ENCODE assay signal across 8 cellular contexts in the genomic region with DNA sequence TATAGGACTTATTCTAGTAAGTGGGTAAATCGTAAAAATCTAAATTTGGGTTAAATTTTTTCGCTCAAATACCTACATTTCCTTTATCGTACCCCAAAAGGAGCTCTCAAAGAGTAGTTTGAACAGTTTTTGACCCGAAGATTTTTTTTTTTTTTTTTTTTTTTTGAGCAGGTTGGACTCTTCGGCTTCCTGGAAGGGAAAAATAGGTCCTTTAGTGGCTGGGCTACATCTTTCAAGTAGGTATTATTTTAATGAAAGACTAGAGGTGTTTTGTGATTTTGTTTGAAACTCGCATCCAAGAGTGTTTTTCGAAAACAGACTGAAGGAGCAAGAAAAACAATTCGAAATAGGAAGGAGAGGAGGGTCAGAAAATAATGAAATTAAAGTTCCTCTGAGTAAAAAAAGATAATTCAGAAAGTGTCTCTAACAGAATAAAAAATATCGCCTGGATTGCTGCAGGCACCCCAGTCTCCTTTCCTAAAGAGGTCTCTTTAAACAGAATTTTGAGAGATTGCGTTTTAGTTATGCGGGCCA. TPM values are rescaled to one million over a fixed set of nuclear protein-coding genes. Genes with fewer than 3 reads are reported as not detected.
DNase-seq lines count a peak whose midpoint lies in the region; ATAC-seq and TF ChIP-seq lines count a peak whose summit lies in the region.

No MANE protein-coding gene starts in this region.

- H3K4me3 Mint-ChIP-seq in activated naive CD8-positive, alpha-beta T cell treated with anti-CD3 and anti-CD28 coated beads for 36 hours: peak overlapping the region; percentile 90

- H3K9me3 ChIP-seq in HCT116 (ENCODE audit: control insufficient read depth in 1 of 2, insufficient read depth in 1 of 2, low read depth in 1 of 2, low read length in 2 of 2): no peaks in the 10 kb centered on the region
- H3K9me3 ChIP-seq in thymus (ENCODE audit: control insufficient read depth): no peaks in the 10 kb centered on the region

- peak overlapping the region; percentile 92 for H3K9ac ChIP-seq in HCT116 (ENCODE audit: low read length)

- TF ChIP-seq RAD21 in HCT116 (IDR thresholded peaks at IDR 0.05; ENCODE audit: low read depth): no peak

- no peak for ATAC-seq in HCT116

- H3K9me2 ChIP-seq in HCT116 (ENCODE audit: insufficient read depth): no peaks in the 10 kb centered on the region

- peaks cover 13% of the 10 kb centered on the region for H3K4me1 ChIP-seq in ACC112 (ENCODE audit: control insufficient read depth, insufficient read depth, low read length, unreplicated experiment)
- peaks cover 33 to 45% of the 10 kb centered on the region in 2 experiments for H3K4me1 ChIP-seq in HCT116 (ENCODE audit: control insufficient read depth in 1 of 2, insufficient read depth in 2 of 2, low read length in 2 of 2)
- peaks cover 13% of the 10 kb centered on the region for H3K4me1 ChIP-seq in thymus (ENCODE audit: control insufficient read depth, insufficient read depth, low read length)

- H2AFZ ChIP-seq in ACC112 (ENCODE audit: low read length, unreplicated experiment) (no peak overlapping the region), HCT116 (ENCODE audit: low read depth, low read length, poor library complexity, severe bottlenecking) (no peak overlapping the region)

- DNase-seq in HCT116 (ENCODE audit: low read depth, low spot score): no peak
- no peak for DNase-seq in activated naive CD8-positive, alpha-beta T cell treated with anti-CD3 and anti-CD28 coated beads for 36 hours
- DNase-seq in kidney epithelial cell (ENCODE audit: low read depth): no peak
- DNase-seq in NCI-H1048 (lab: John Stamatoyannopoulos, UW): no peak
- no peak for DNase-seq in H4 (ENCODE audit: low spot score)
- DNase-seq in HCEC 1CT: no peak

- intact Hi-C loops in HCT116 (cut with micrococcal nuclease): loop anchor here (10.0 kb wide), 1 partner anchor 172 kb away; a partner anchor contains a TSS

- peak overlapping the region; percentile 98 for H3K4me2 ChIP-seq in HCT116 (ENCODE audit: low read length)

- H3K36me3 ChIP-seq in ACC112 (ENCODE audit: insufficient read depth, low read length): peaks cover 19% of the 10 kb centered on the region
- H3K36me3 ChIP-seq in HCT116 (ENCODE audit: control insufficient read depth in 1 of 2, insufficient read depth in 2 of 2, low read length in 2 of 2): peaks cover 8 to 15% of the 10 kb centered on the region in 2 experiments
- H3K36me3 ChIP-seq in kidney epithelial cell (ENCODE audit: control insufficient read depth, insufficient read depth, low read length): no peaks in the 10 kb centered on the region
- H3K36me3 ChIP-seq in thymus (ENCODE audit: control insufficient read depth, insufficient read depth): peaks cover 4% of the 10 kb centered on the region

- peaks cover 37% of the 10 kb centered on the region for H3K4me1 Mint-ChIP-seq in activated naive CD8-positive, alpha-beta T cell treated with anti-CD3 and anti-CD28 coated beads for 36 hours

- H3K27ac ChIP-seq in ACC112 (ENCODE audit: low read depth, low read length): peak overlapping the region; percentile 97
- H3K27ac ChIP-seq in HCT116 (ENCODE audit: low read depth, low read length): peak overlapping the region; percentile 100
- H3K27ac ChIP-seq in thymus (ENCODE audit: low read depth): peak overlapping the region; percentile 100

- no peaks in the 10 kb centered on the region for H3K27me3 ChIP-seq in ACC112 (ENCODE audit: insufficient read depth, low read length)
- H3K27me3 ChIP-seq in HCT116 (ENCODE audit: insufficient read depth, low read length): no peaks in the 10 kb centered on the region
- H3K27me3 ChIP-seq in kidney epithelial cell (ENCODE audit: control insufficient read depth, insufficient read depth, low read length): no peaks in the 10 kb centered on the region
- H3K27me3 ChIP-seq in thymus (ENCODE audit: control insufficient read depth, insufficient read depth): no peaks in the 10 kb centered on the region

- H3K36me3 Mint-ChIP-seq in activated naive CD8-positive, alpha-beta T cell treated with anti-CD3 and anti-CD28 coated beads for 36 hours: peaks cover 57% of the 10 kb centered on the region

- H4K20me1 ChIP-seq in HCT116 (ENCODE audit: insufficient read depth): no peaks in the 10 kb centered on the region

- no peak for TF ChIP-seq POLR2A in HCT116 (IDR thresholded peaks at IDR 0.05; ENCODE audit: borderline replicate concordance, extremely low read depth, insufficient read depth, insufficient read length)

- peak overlapping the region; percentile 99 for H3K27ac Mint-ChIP-seq in activated naive CD8-positive, alpha-beta T cell treated with anti-CD3 and anti-CD28 coated beads for 36 hours

- CTCF ChIA-PET in HCT116 (lab: Charles Lee): interaction anchor here (1.0 kb wide), 1 partner anchor 13 kb away, joined by 4 read pairs; no protein-coding TSS in a partner anchor

- BruUV-seq in HCT116 (replicated peaks; lab: Mats Ljungman, UMichigan): TSS peak; percentile 48

- H3K9me3 Mint-ChIP-seq in activated naive CD8-positive, alpha-beta T cell treated with anti-CD3 and anti-CD28 coated beads for 36 hours: no peaks in the 10 kb centered on the region

- 3% methylated on average over 11 of the region's 11 CpGs for WGBS in thymus

- TF ChIP-seq CTCF in HCT116 (IDR thresholded peaks at IDR 0.05 in 2 of 3, conservative IDR thresholded peaks at IDR 0.05 in 1 of 3; ENCODE audit: borderline replicate concordance in 1 of 3, insufficient read depth in 1 of 3, low read depth in 2 of 3, low read length in 2 of 3): no peak
- no peak for TF ChIP-seq CTCF in kidney epithelial cell (IDR thresholded peaks at IDR 0.05; ENCODE audit: insufficient read depth, low read length, poor library complexity, severe bottlenecking)

- H3K79me2 ChIP-seq in ACC112 (ENCODE audit: control insufficient read depth, insufficient read depth, low read length, unreplicated experiment) (peaks cover 80% of the 10 kb centered on the region), HCT116 (ENCODE audit: insufficient read depth, low read length) (peaks cover 76% of the 10 kb centered on the region)

- POLR2A ChIA-PET in HCT116 (lab: Charles Lee): interaction anchor here (2.2 kb wide), 1 partner anchor 14 kb away, joined by 6 read pairs; no protein-coding TSS in a partner anchor

- H3K27me3 Mint-ChIP-seq in activated naive CD8-positive, alpha-beta T cell treated with anti-CD3 and anti-CD28 coated beads for 36 hours: peaks cover 4% of the 10 kb centered on the region

- RAD21 ChIA-PET in HCT116 (lab: Charles Lee; ENCODE audit: low non-redundant PET in 1 of 2, low total read pairs in 2 of 2, uncharacterized antibody in 2 of 2, unreplicated experiment in 2 of 2): no interaction called here

- H3K4me3 ChIP-seq in ACC112 (ENCODE audit: low read depth, low read length) (peak overlapping the region; percentile 95), HCT116 (replicated peaks in 1 of 2; ENCODE audit: low read depth in 1 of 2, low read length in 2 of 2) (peak overlapping the region; percentile 62 to 81), kidney epithelial cell (ENCODE audit: low read depth, low read length) (peak overlapping the region; percentile 89), thymus (ENCODE audit: low read length) (peak overlapping the region; percentile 94)

TF ChIP-seq in HCT116, 20 proteins besides CTCF, POLR2A, EP300 and RAD21:
- TF ChIP-seq JUND (IDR thresholded peaks at IDR 0.05) (no peak), SIN3A (IDR thresholded peaks at IDR 0.05; ENCODE audit: low read depth) (0 out of 2 replicates have a peak, but pooled peaks have one; percentile 16)

RNA-seq across cellular contexts. Expression of a gene that starts 6.0 kb away (rescaled TPM):
- total RNA-seq in HCT116 (2021; ENCODE audit: unreplicated experiment) (33.1 TPM), kidney epithelial cell (25.5 and 26.5 TPM in 2 replicates)
- polyA plus RNA-seq in HCT116 (2012): 13.9 and 17.1 TPM in 2 replicates
- total RNA-seq in activated naive CD8-positive, alpha-beta T cell treated with anti-CD3 and anti-CD28 coated beads for 36 hours: 10 to 100 TPM; 26.0 to 26.1 TPM
- 103 TPM for polyA plus RNA-seq in thymus
- 22.8 and 27.3 TPM in 2 replicates for total RNA-seq in H4 (2014; rRNA removed; shearing (Covaris generic))

RNA-seq across cellular contexts. Expression of a gene that starts 27.2 kb away (rescaled TPM):
- total RNA-seq in HCT116 (2021; ENCODE audit: unreplicated experiment): 2.2 TPM
- polyA plus RNA-seq in HCT116 (2012): 1.3 and 1.6 TPM in 2 replicates
- 10 to 100 TPM; 10.3 to 11.3 TPM for total RNA-seq in activated naive CD8-positive, alpha-beta T cell treated with anti-CD3 and anti-CD28 coated beads for 36 hours
- total RNA-seq in kidney epithelial cell: 0.27 and 0.84 TPM in 2 replicates
- 2.4 TPM for polyA plus RNA-seq in thymus
- total RNA-seq in H4 (2014; rRNA removed; shearing (Covaris generic)): 0.88 and 3.9 TPM in 2 replicates
